Comparison of ENCODE assay signal across 25 cellular contexts in genomic region chr2:169571571-169571970, GRCh38. TPM values are rescaled to one million over a fixed set of nuclear protein-coding genes. Genes with fewer than 3 reads are reported as not detected.
DNase-seq lines count a peak whose midpoint lies in the region; ATAC-seq, FAIRE-seq and TF ChIP-seq lines count a peak whose summit lies in the region.
"Had no signal": no experiment of that assay in that cellular context is flagged by ENCODE, and none has a peak within 500 bp of the region (broad histone marks: within the 10 kb centered on the region; RNA-seq: fewer than 3 reads in every experiment).

No MANE protein-coding gene starts in this region.

- H3K9me3 ChIP-seq in HUES6 (ENCODE audit: control insufficient read depth, insufficient read depth, low read depth, low read length) (peaks cover 3% of the 10 kb centered on the region; the same call in 1 of the 2 replicates), neural progenitor cell (ENCODE audit: low read depth) (no peaks in the 10 kb centered on the region)
- H3K9me3 ChIP-seq: heart left ventricle, lower lobe of right lung, SJSA1, spleen, suprapubic skin had no signal

- H3K9me3 Mint-ChIP-seq in activated CD4-positive, alpha-beta T cell treated with anti-CD3 and anti-CD28 coated beads, Interleukin-2, amount 10 ng/mL, durations not matched to agents 24 days and 14 days, result no peaks in the 10 kb centered on the region
- peaks cover 2% of the 10 kb centered on the region; the same call in 1 of the 2 replicates for H3K9me3 Mint-ChIP-seq in WTC11
- peaks cover 6% of the 10 kb centered on the region for H3K9me3 Mint-ChIP-seq in neural progenitor cell
- H3K9me3 Mint-ChIP-seq: activated T-helper 2 cell treated with anti-CD3 and anti-CD28 coated beads, Interferon-gamma antibody, Interleukin-2, Interleukin-4, amounts not matched to agents 10 μg/mL and 5 μg/mL and 100 μg/mL, durations not matched to agents 14 hours and 24 hours and 36 hours; central memory CD8-positive, alpha-beta T cell; IgD-negative memory B cell had no signal

- CTCF ChIA-PET in WTC11 (lab: Charles Lee), result no interaction called here

- H3K4me3 Mint-ChIP-seq in activated CD4-positive, alpha-beta T cell treated with anti-CD3 and anti-CD28 coated beads, Interleukin-2, amount 10 ng/mL, durations not matched to agents 24 days and 14 days, result peak overlapping the region; percentile 10
- H3K4me3 Mint-ChIP-seq in WTC11 (peak overlapping the region; percentile 42), neural progenitor cell (no peak overlapping the region)
- H3K4me3 Mint-ChIP-seq: central memory CD8-positive, alpha-beta T cell had no signal

- H3K27me3 ChIP-seq in HUES6 (ENCODE audit: control insufficient read depth, insufficient read depth, low read length), result no peaks in the 10 kb centered on the region
- H3K27me3 ChIP-seq in neural progenitor cell, result no peaks in the 10 kb centered on the region
- H3K27me3 ChIP-seq: heart left ventricle, SJSA1, spleen, suprapubic skin had no signal

- H3K9ac ChIP-seq in HUES6 (ENCODE audit: low read length) (no peak overlapping the region), neural progenitor cell (no peak overlapping the region)

- H2AFZ ChIP-seq in neural progenitor cell (replicated peaks), result no peak overlapping the region

- no peak overlapping the region for H3K27ac ChIP-seq in HUES6 (ENCODE audit: low read depth, low read length)
- H3K27ac ChIP-seq in neural progenitor cell, result no peak overlapping the region
- H3K27ac ChIP-seq: heart left ventricle, lower lobe of right lung, SJSA1, spleen, suprapubic skin had no signal

- no peak for ATAC-seq in WTC11
- ATAC-seq in HG03039 (IDR thresholded peaks at IDR 0.05; ENCODE audit: unreplicated experiment), result no peak
- ATAC-seq in omental fat pad (ENCODE audit: low FRiP score), result no peak
- ATAC-seq: activated CD4-positive, CD25-positive, alpha-beta regulatory T cell treated with anti-CD3 and anti-CD28 coated beads, Interleukin-2, amount 50 U/mL, for 24 hours; heart left ventricle; lower lobe of right lung had no signal

- H3K4me1 Mint-ChIP-seq in activated CD4-positive, alpha-beta T cell treated with anti-CD3 and anti-CD28 coated beads, Interleukin-2, amount 10 ng/mL, durations not matched to agents 24 days and 14 days, result peaks cover 13% of the 10 kb centered on the region
- H3K4me1 Mint-ChIP-seq in WTC11 (peaks cover 11% of the 10 kb centered on the region; the same call in 1 of the 2 replicates), neural progenitor cell (peaks cover 12% of the 10 kb centered on the region)

- no peak for DNase-seq in activated CD4-positive, alpha-beta T cell treated with anti-CD3 and anti-CD28 coated beads, Interleukin-2, amount 10 ng/mL, durations not matched to agents 24 days and 14 days
- no peak for DNase-seq in activated CD4-positive, alpha-beta T cell treated with anti-CD3 and anti-CD28 coated beads, Interleukin-2, amount 50 U/mL, for 1 hour
- DNase-seq in WTC11 (ENCODE audit: low spot score) (no peak), neural progenitor cell (ENCODE audit: low spot score) (no peak), GM19239 (ENCODE audit: insufficient read length, low spot score) (no peak), omental fat pad (ENCODE audit: low spot score) (no peak)
- DNase-seq: 8988T; C1 segment of cervical spinal cord; effector CD4-positive, alpha-beta T cell; GOT3; heart left ventricle; lower lobe of right lung; NCI-H1092; NCI-H524; spleen; stimulated activated CD8-positive, alpha-beta memory T cell treated with anti-CD3 and anti-CD28 coated beads, Interleukin-4, amount 100 ng/mL, for 48 hours; T-helper 9 cell had no signal

- no peaks in the 10 kb centered on the region for H3K27me3 Mint-ChIP-seq in activated CD4-positive, alpha-beta T cell treated with anti-CD3 and anti-CD28 coated beads, Interleukin-2, amount 10 ng/mL, durations not matched to agents 24 days and 14 days
- no peaks in the 10 kb centered on the region for H3K27me3 Mint-ChIP-seq in WTC11 (ENCODE audit: low read depth)
- H3K27me3 Mint-ChIP-seq in neural progenitor cell (ENCODE audit: insufficient read depth, low read depth), result peaks cover 4% of the 10 kb centered on the region
- H3K27me3 Mint-ChIP-seq: central memory CD8-positive, alpha-beta T cell; IgD-negative memory B cell had no signal

- H4K20me1 ChIP-seq in neural progenitor cell (ENCODE audit: low read depth), result no peaks in the 10 kb centered on the region

- H3K79me2 ChIP-seq in neural progenitor cell (ENCODE audit: low read depth), result peaks cover 51% of the 10 kb centered on the region

- peaks cover 15% of the 10 kb centered on the region for H3K36me3 Mint-ChIP-seq in activated CD4-positive, alpha-beta T cell treated with anti-CD3 and anti-CD28 coated beads, Interleukin-2, amount 10 ng/mL, durations not matched to agents 24 days and 14 days (ENCODE audit: low read depth)
- H3K36me3 Mint-ChIP-seq in WTC11, result peaks cover 10% of the 10 kb centered on the region
- no peaks in the 10 kb centered on the region for H3K36me3 Mint-ChIP-seq in neural progenitor cell

- H3K4me1 ChIP-seq in HUES6 (ENCODE audit: control insufficient read depth, insufficient read depth, low read length) (0 out of 2 replicates have a peak, but pooled peaks cover 5% of the 10 kb centered on the region), neural progenitor cell (peaks cover 11% of the 10 kb centered on the region)
- H3K4me1 ChIP-seq: SJSA1 had no signal

- no peak for TF ChIP-seq CTCF in WTC11 (IDR thresholded peaks at IDR 0.05)
- no peak for TF ChIP-seq CTCF in neural progenitor cell (IDR thresholded peaks at IDR 0.05)
- no peak for TF ChIP-seq CTCF in omental fat pad (IDR thresholded peaks at IDR 0.05)

- H3K27ac Mint-ChIP-seq in activated CD4-positive, alpha-beta T cell treated with anti-CD3 and anti-CD28 coated beads, Interleukin-2, amount 10 ng/mL, durations not matched to agents 24 days and 14 days, result no peak overlapping the region
- H3K27ac Mint-ChIP-seq in WTC11, result peak overlapping the region; percentile 54; the same call in 1 of the 2 replicates
- no peak overlapping the region for H3K27ac Mint-ChIP-seq in neural progenitor cell
- H3K27ac Mint-ChIP-seq: activated T-helper 2 cell treated with anti-CD3 and anti-CD28 coated beads, Interferon-gamma antibody, Interleukin-2, Interleukin-4, amounts not matched to agents 10 μg/mL and 5 μg/mL and 100 μg/mL, durations not matched to agents 14 hours and 24 hours and 36 hours; IgD-negative memory B cell had no signal

- peak overlapping the region; percentile 97 for H3K4me2 ChIP-seq in neural progenitor cell

- no peaks in the 10 kb centered on the region; the same call in none of the 2 replicates for H3K36me3 ChIP-seq in HUES6 (ENCODE audit: control insufficient read depth, insufficient read depth, low read length)
- peaks cover 5% of the 10 kb centered on the region for H3K36me3 ChIP-seq in neural progenitor cell
- H3K36me3 ChIP-seq: suprapubic skin had no signal

- intact Hi-C loops in activated CD4-positive, alpha-beta T cell treated with anti-CD3 and anti-CD28 coated beads, Interleukin-2, amount 10 ng/mL, durations not matched to agents 24 days and 14 days (cut with micrococcal nuclease), result loop anchor here (5.0 kb wide), 1 partner anchor 94 kb away; the partner anchor contains the start of gene BBS5

- POLR2A ChIA-PET in WTC11 (lab: Charles Lee), result interaction anchor here (0.6 kb wide), 1 partner anchor 21 kb away, joined by 7 read pairs; no protein-coding TSS in a partner anchor

- H3K4me3 ChIP-seq in HUES6 (ENCODE audit: low read depth, low read length), result peak overlapping the region; percentile 25; the same call in 1 of the 2 replicates
- no peak overlapping the region for H3K4me3 ChIP-seq in neural progenitor cell
- H3K4me3 ChIP-seq: lower lobe of right lung, SJSA1, suprapubic skin had no signal

- FAIRE-seq in GM19239 (lab: Jason Lieb, UNC), result no peak

- peaks cover 8% of the 10 kb centered on the region for H3F3A ChIP-seq in neural progenitor cell (ENCODE audit: low read depth)

TF ChIP-seq in WTC11, 78 proteins besides CTCF, POLR2A, EP300 and RAD21 (continues in another document):
- TF ChIP-seq, protein P1, sequence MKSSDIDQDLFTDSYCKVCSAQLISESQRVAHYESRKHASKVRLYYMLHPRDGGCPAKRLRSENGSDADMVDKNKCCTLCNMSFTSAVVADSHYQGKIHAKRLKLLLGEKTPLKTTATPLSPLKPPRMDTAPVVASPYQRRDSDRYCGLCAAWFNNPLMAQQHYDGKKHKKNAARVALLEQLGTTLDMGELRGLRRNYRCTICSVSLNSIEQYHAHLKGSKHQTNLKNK (CRISPR knock-in tag; IDR thresholded peaks at IDR 0.05), result no peak
- TF ChIP-seq ATF2 (CRISPR knock-in tag; IDR thresholded peaks at IDR 0.05; ENCODE audit: borderline replicate concordance, low read depth) (no peak), KAT7 (CRISPR knock-in tag; IDR thresholded peaks at IDR 0.05; ENCODE audit: borderline replicate concordance) (no peak)

RNA-seq across cellular contexts. Expression of gene FASTKD1, which starts 2.1 kb away (rescaled TPM):
- 55.2 and 56.5 TPM in 2 replicates for total RNA-seq in activated CD4-positive, alpha-beta T cell treated with anti-CD3 and anti-CD28 coated beads, Interleukin-2, amount 10 ng/mL, durations not matched to agents 24 days and 14 days
- total RNA-seq in WTC11 (2021), result 69.7 to 72.4 TPM (median 71.2 TPM) in 3 replicates
- total RNA-seq in neural progenitor cell (ENCODE audit: low replicate concordance), result 50.6 and 60.3 TPM in 2 replicates
- total RNA-seq in omental fat pad, result 10 to 100 TPM; 11.7 to 23.1 (median 16.9) TPM

RNA-seq across cellular contexts. Expression of gene PPIG, which starts 12.6 kb away (rescaled TPM):
- total RNA-seq in activated CD4-positive, alpha-beta T cell treated with anti-CD3 and anti-CD28 coated beads, Interleukin-2, amount 10 ng/mL, durations not matched to agents 24 days and 14 days, result 59.9 and 69.3 TPM in 2 replicates
- total RNA-seq in WTC11 (2021) (63.7 to 77.7 TPM (median 72.2 TPM) in 3 replicates), neural progenitor cell (ENCODE audit: low replicate concordance) (50.0 and 88.4 TPM in 2 replicates), omental fat pad (10 to 100 TPM; 30.2 to 32.5 (median 30.7) TPM)
